Comparison of ENCODE assay signal across 18 cellular contexts in genomic region chr2:162002623-162003200, GRCh38.
A peak's percentile ranks its signal among the peaks of the same experiment; 100 is the strongest.
DNase-seq lines count a peak whose midpoint lies in the region; ATAC-seq and TF ChIP-seq lines count a peak whose summit lies in the region.
"Had no signal": no experiment of that assay in that cellular context is flagged by ENCODE, and none has a peak within 500 bp of the region (broad histone marks: within the 10 kb centered on the region; RNA-seq: fewer than 3 reads in every experiment).

No MANE protein-coding gene starts in this region.

- H3K27ac ChIP-seq in KOPT-K1 (ENCODE audit: low read depth, low read length, poor library complexity, severe bottlenecking), result peak overlapping the region; percentile 98
- H3K27ac ChIP-seq: foreskin keratinocyte, neutrophil, upper lobe of left lung had no signal

- no peaks in the 10 kb centered on the region for H3K27me3 Mint-ChIP-seq in activated naive CD8-positive, alpha-beta T cell treated with anti-CD3 and anti-CD28 coated beads, Interleukin-2, amount 50 U/mL, for 24 hours
- no peaks in the 10 kb centered on the region for H3K27me3 Mint-ChIP-seq in neural crest cell (ENCODE audit: low read depth)
- H3K27me3 Mint-ChIP-seq: CD8-positive, alpha-beta memory T cell; stimulated activated memory B cell treated with anti-CD40 and anti-IgM and Interleukin-4, amounts not matched to agents 10 μg/mL and 1 μg/mL and 100 μg/mL, for 72 hours had no signal

- intact Hi-C loops in cardiac septum (cut with DNase I), result loop anchor here (10.0 kb wide), 1 partner anchor 302 kb away; no protein-coding TSS in a partner anchor

- H3K4me1 Mint-ChIP-seq in activated naive CD8-positive, alpha-beta T cell treated with anti-CD3 and anti-CD28 coated beads, Interleukin-2, amount 50 U/mL, for 24 hours, result peaks cover 6% of the 10 kb centered on the region
- peaks cover 26% of the 10 kb centered on the region for H3K4me1 Mint-ChIP-seq in neural crest cell
- H3K4me1 Mint-ChIP-seq: immature natural killer cell; stimulated activated memory B cell treated with anti-CD40 and anti-IgM and Interleukin-4, amounts not matched to agents 10 μg/mL and 1 μg/mL and 100 μg/mL, for 72 hours had no signal

- H3K4me3 Mint-ChIP-seq in activated naive CD8-positive, alpha-beta T cell treated with anti-CD3 and anti-CD28 coated beads, Interleukin-2, amount 50 U/mL, for 24 hours, result no peak overlapping the region
- peak overlapping the region; percentile 20 for H3K4me3 Mint-ChIP-seq in neural crest cell
- H3K4me3 Mint-ChIP-seq: CD8-positive, alpha-beta memory T cell; immature natural killer cell; stimulated activated memory B cell treated with anti-CD40 and anti-IgM and Interleukin-4, amounts not matched to agents 10 μg/mL and 1 μg/mL and 100 μg/mL, for 72 hours had no signal

- no peak for TF ChIP-seq CTCF in neural crest cell (conservative IDR thresholded peaks at IDR 0.05)

- no peaks in the 10 kb centered on the region for H3K9me3 ChIP-seq in KOPT-K1 (ENCODE audit: insufficient read depth, low read length, poor library complexity, severe bottlenecking)
- H3K9me3 ChIP-seq: neutrophil, upper lobe of left lung had no signal

- H3K27ac Mint-ChIP-seq in activated naive CD8-positive, alpha-beta T cell treated with anti-CD3 and anti-CD28 coated beads, Interleukin-2, amount 50 U/mL, for 24 hours, result peak overlapping the region; percentile 38
- H3K27ac Mint-ChIP-seq in neural crest cell (ENCODE audit: unreplicated experiment), result peak overlapping the region; percentile 94
- H3K27ac Mint-ChIP-seq: immature natural killer cell; stimulated activated memory B cell treated with anti-CD40 and anti-IgM and Interleukin-4, amounts not matched to agents 10 μg/mL and 1 μg/mL and 100 μg/mL, for 72 hours had no signal

- H3K36me3 ChIP-seq in KOPT-K1 (ENCODE audit: insufficient read depth, low read length), result peaks cover 81% of the 10 kb centered on the region
- H3K36me3 ChIP-seq: neutrophil had no signal

- ATAC-seq in activated naive CD8-positive, alpha-beta T cell treated with anti-CD3 and anti-CD28 coated beads, Interleukin-2, amount 50 U/mL, for 24 hours, result no peak
- ATAC-seq in GM18502 (IDR thresholded peaks at IDR 0.05; ENCODE audit: poor library complexity, unreplicated experiment), result no peak
- no peak for ATAC-seq in HG03108 (IDR thresholded peaks at IDR 0.05; ENCODE audit: unreplicated experiment)
- ATAC-seq: foreskin keratinocyte; Right ventricle myocardium inferior; stimulated activated memory B cell treated with anti-CD40 and anti-IgM and Interleukin-4, amounts not matched to agents 10 μg/mL and 1 μg/mL and 100 μg/mL, for 72 hours had no signal

- H3K36me3 Mint-ChIP-seq in activated naive CD8-positive, alpha-beta T cell treated with anti-CD3 and anti-CD28 coated beads, Interleukin-2, amount 50 U/mL, for 24 hours (ENCODE audit: low read depth), result peaks cover 13% of the 10 kb centered on the region
- H3K36me3 Mint-ChIP-seq in neural crest cell (ENCODE audit: low read depth), result peaks cover 3% of the 10 kb centered on the region
- H3K36me3 Mint-ChIP-seq: immature natural killer cell; stimulated activated memory B cell treated with anti-CD40 and anti-IgM and Interleukin-4, amounts not matched to agents 10 μg/mL and 1 μg/mL and 100 μg/mL, for 72 hours had no signal

- DNase-seq in SIG-M5 treated with dmso at 0.1 percent for 504 hours (lab: John Stamatoyannopoulos, UW; ENCODE audit: unreplicated experiment), result peak; percentile 46
- DNase-seq in SIG-M5 (lab: John Stamatoyannopoulos, UW), result no peak
- no peak for DNase-seq in activated naive CD8-positive, alpha-beta T cell treated with anti-CD3 and anti-CD28 coated beads, Interleukin-2, amount 50 U/mL, for 24 hours
- no peak for DNase-seq in neural crest cell (ENCODE audit: low read depth, low spot score)
- no peak for DNase-seq in cardiac septum (ENCODE audit: low spot score)
- DNase-seq: CD8-positive, alpha-beta memory T cell; foreskin keratinocyte; immature natural killer cell; mammary epithelial cell; NCI-H146; NCI-H748 treated with DMSO at 0.1 percent for 48 hours; upper lobe of left lung had no signal

- no peaks in the 10 kb centered on the region for H3K9me3 Mint-ChIP-seq in activated naive CD8-positive, alpha-beta T cell treated with anti-CD3 and anti-CD28 coated beads, Interleukin-2, amount 50 U/mL, for 24 hours
- peaks cover 5% of the 10 kb centered on the region for H3K9me3 Mint-ChIP-seq in neural crest cell
- H3K9me3 Mint-ChIP-seq: CD8-positive, alpha-beta memory T cell; immature natural killer cell; stimulated activated memory B cell treated with anti-CD40 and anti-IgM and Interleukin-4, amounts not matched to agents 10 μg/mL and 1 μg/mL and 100 μg/mL, for 72 hours had no signal
